In genomic region chr3:4290272-4290893, GRCh38 we compare ENCODE assay signal across 8 cellular contexts. TPM values are rescaled to one million over a fixed set of nuclear protein-coding genes. Genes with fewer than 3 reads are reported as not detected.
A peak's percentile ranks its signal among the peaks of the same experiment; 100 is the strongest.
DNase-seq lines count a peak whose midpoint lies in the region; ATAC-seq, FAIRE-seq and TF ChIP-seq lines count a peak whose summit lies in the region.

No MANE protein-coding gene starts in this region.

- no peak overlapping the region for H3K4me3 ChIP-seq in Jurkat, Clone E6-1 (ENCODE audit: low read length)
- no peak overlapping the region for H3K4me3 ChIP-seq in esophagus squamous epithelium
- no peak overlapping the region for H3K4me3 ChIP-seq in neural progenitor cell
- no peak overlapping the region for H3K4me3 ChIP-seq in H7 (ENCODE audit: insufficient read depth, low read depth, low read length)

- H3K27ac ChIP-seq in esophagus squamous epithelium = no peak overlapping the region
- H3K27ac ChIP-seq in neural progenitor cell = no peak overlapping the region

- H4K20me1 ChIP-seq in neural progenitor cell (ENCODE audit: low read depth) = no peaks in the 10 kb centered on the region

- 3 to 7% methylated on average over 5 of the region's 5 CpGs for WGBS in esophagus squamous epithelium, 2 donors

- ATAC-seq in GM21528 (IDR thresholded peaks at IDR 0.05; ENCODE audit: low FRiP score, unreplicated experiment) = peak; percentile 75

- TF ChIP-seq CTCF in esophagus squamous epithelium (IDR thresholded peaks at IDR 0.05) (peak; percentile 80 to 97 (median 87)), neural progenitor cell (IDR thresholded peaks at IDR 0.05) (peak; percentile 93)

- H3K4me1 ChIP-seq in esophagus squamous epithelium (no peaks in the 10 kb centered on the region), neural progenitor cell (no peaks in the 10 kb centered on the region)

- H3K27me3 Mint-ChIP-seq in neural progenitor cell (ENCODE audit: insufficient read depth, low read depth) = no peaks in the 10 kb centered on the region

- H3K79me2 ChIP-seq in neural progenitor cell (ENCODE audit: low read depth) = no peaks in the 10 kb centered on the region

- H3K36me3 Mint-ChIP-seq in neural progenitor cell = no peaks in the 10 kb centered on the region

- H3K4me1 Mint-ChIP-seq in neural progenitor cell = peaks cover 42% of the 10 kb centered on the region

- intact Hi-C loops in esophagus squamous epithelium (cut with DNase I) = no loop called here

- no peaks in the 10 kb centered on the region for H3K9me3 Mint-ChIP-seq in neural progenitor cell

- H3F3A ChIP-seq in neural progenitor cell (ENCODE audit: low read depth) = no peaks in the 10 kb centered on the region

- DNase-seq in activated gamma-delta T cell treated with Interleukin-2 at 50 U/mL for 16 hours (peak; percentile 36), activated gamma-delta T cell (lab: John Stamatoyannopoulos, UW) (no peak), esophagus squamous epithelium (lab: John Stamatoyannopoulos, UW) (no peak), neural progenitor cell (ENCODE audit: low spot score) (peak; percentile 30), H7 (no peak)
- peak; percentile 45 for DNase-seq in Jurkat, Clone E6-1 (ENCODE audit: low read depth, low spot score)

- H3K36me3 ChIP-seq in esophagus squamous epithelium = no peaks in the 10 kb centered on the region
- H3K36me3 ChIP-seq in neural progenitor cell = no peaks in the 10 kb centered on the region
- no peaks in the 10 kb centered on the region for H3K36me3 ChIP-seq in H7 (replicated peaks; ENCODE audit: control insufficient read depth, insufficient read depth, low read length)

- no peak overlapping the region for H2AFZ ChIP-seq in neural progenitor cell (replicated peaks)

- H3K4me2 ChIP-seq in neural progenitor cell = no peak overlapping the region

- no peaks in the 10 kb centered on the region for H3K9me3 ChIP-seq in esophagus squamous epithelium
- H3K9me3 ChIP-seq in neural progenitor cell (ENCODE audit: low read depth) = no peaks in the 10 kb centered on the region

- no peak overlapping the region for H3K9ac ChIP-seq in neural progenitor cell

- TF ChIP-seq POLR2A in esophagus squamous epithelium (IDR thresholded peaks at IDR 0.05) = no peak

- peak; percentile 60 for FAIRE-seq in TTC549 (lab: Jason Lieb, UNC)

- H3K27me3 ChIP-seq in esophagus squamous epithelium (no peaks in the 10 kb centered on the region), neural progenitor cell (no peaks in the 10 kb centered on the region), H7 (ENCODE audit: control insufficient read depth, insufficient read depth, low read length) (no peaks in the 10 kb centered on the region)

- H3K4me3 Mint-ChIP-seq in neural progenitor cell = no peak overlapping the region

- no peak overlapping the region for H3K27ac Mint-ChIP-seq in neural progenitor cell

RNA-seq across cellular contexts. Expression of gene SETMAR, which starts 12.8 kb away (rescaled TPM):
- polyA plus RNA-seq in Jurkat, Clone E6-1 (2012; ENCODE audit: insufficient read depth, insufficient read length) = 37.2 TPM
- 10 to 100 TPM; 11.4 to 28.6 (median 16.0) TPM for total RNA-seq in esophagus squamous epithelium
- 18.3 and 25.1 TPM in 2 replicates for total RNA-seq in neural progenitor cell (ENCODE audit: low replicate concordance)
- 8.2 and 9.8 TPM in 2 replicates for total RNA-seq in H7 (2014; rRNA removed; shearing (Covaris generic))

Comparison
In these comparisons a context has a peak if more than half of its experiments do, and no peak if none do; other contexts are left out.
1. DNase-seq: peak in activated gamma-delta T cell treated with Interleukin-2 at 50 U/mL for 16 hours (single experiment), Jurkat, Clone E6-1 (single experiment) and neural progenitor cell (single experiment); none in activated gamma-delta T cell (single experiment), esophagus squamous epithelium (single experiment) and H7 (single experiment).